ENCODE assay signal across 13 cellular contexts in the genomic region with DNA sequence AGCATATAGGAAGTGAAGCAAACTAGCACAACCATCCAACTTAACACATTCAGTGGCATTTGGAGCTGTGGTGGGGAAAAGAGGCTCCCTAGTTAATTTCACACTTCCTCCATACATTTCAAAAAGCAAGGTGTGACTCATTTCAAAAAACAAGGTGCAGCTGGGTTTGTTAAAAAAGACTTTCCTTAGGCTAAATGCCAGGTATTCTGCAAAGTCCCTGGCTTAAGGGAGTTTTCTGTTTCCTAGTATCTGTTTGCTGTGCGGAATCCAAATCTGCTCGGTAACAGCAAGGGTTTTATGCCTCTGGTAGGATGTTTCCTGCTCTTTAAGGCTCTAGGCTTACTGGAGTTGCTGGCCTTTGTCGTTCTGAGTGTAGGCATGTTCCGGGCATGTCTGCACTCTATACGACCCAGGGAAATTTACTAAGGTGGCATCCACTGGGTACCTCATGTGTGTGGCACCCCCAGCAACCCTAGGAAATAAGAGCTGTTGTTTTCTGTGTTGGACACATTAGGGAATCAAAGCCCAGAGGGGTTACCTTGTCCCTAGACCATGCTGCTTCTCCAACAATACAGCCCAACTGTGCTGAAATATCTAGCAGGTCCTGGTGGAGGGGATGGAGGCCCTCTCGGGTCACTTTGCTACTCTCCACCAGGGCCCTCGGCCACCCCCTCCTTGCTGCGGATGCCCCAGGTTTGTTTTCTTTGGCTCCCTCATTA. TPM values are rescaled to one million over a fixed set of nuclear protein-coding genes. Genes with fewer than 3 reads are reported as not detected.
DNase-seq lines count a peak whose midpoint lies in the region; ATAC-seq, FAIRE-seq and TF ChIP-seq lines count a peak whose summit lies in the region.
"Had no signal": no experiment of that assay in that cellular context is flagged by ENCODE, and none has a peak within 500 bp of the region (broad histone marks: within the 10 kb centered on the region; RNA-seq: fewer than 3 reads in every experiment).

No MANE protein-coding gene starts in this region.

- H4K8ac ChIP-seq in mesenchymal stem cell (ENCODE audit: low read length), result peak overlapping the region; percentile 62

- H3K18ac ChIP-seq in mesenchymal stem cell (ENCODE audit: low read depth in 1 of 2, low read length in 2 of 2), result peak overlapping the region; percentile 14 to 80

- TF ChIP-seq CTCF in HEK293 (tag by site-specific recombination; IDR thresholded peaks at IDR 0.05) (no peak), OCI-LY3 (IDR thresholded peaks at IDR 0.05; ENCODE audit: low read depth, low read length) (no peak)

- no peaks in the 10 kb centered on the region for H4K20me1 ChIP-seq in OCI-LY3 (ENCODE audit: insufficient read depth, low read length)

- H3K9me3 ChIP-seq in HEK293 (ENCODE audit: control insufficient read depth, insufficient read depth, low read depth, low read length) (no peaks in the 10 kb centered on the region), OCI-LY3 (ENCODE audit: insufficient read depth, low read length) (no peaks in the 10 kb centered on the region), mesenchymal stem cell (ENCODE audit: control insufficient read depth, low read length) (no peaks in the 10 kb centered on the region)

- peak overlapping the region; percentile 66 for H3K9ac ChIP-seq in OCI-LY3 (ENCODE audit: low read length)
- H3K9ac ChIP-seq in mesenchymal stem cell (ENCODE audit: low read length), result no peak overlapping the region

- H4K91ac ChIP-seq in mesenchymal stem cell (ENCODE audit: low read length), result no peak overlapping the region

- peak overlapping the region; percentile 65 for H2BK120ac ChIP-seq in mesenchymal stem cell (ENCODE audit: low read depth, low read length)

- no peak overlapping the region for H3K23ac ChIP-seq in mesenchymal stem cell (ENCODE audit: low read length in 2 of 2)

- no peak for DNase-seq in GM18507 (ENCODE audit: extremely low spot score, insufficient read length, low read depth)
- DNase-seq in mesenchymal stem cell, result no peak
- DNase-seq in mucosa of gallbladder (ENCODE audit: low spot score), result no peak
- DNase-seq in Right ventricle myocardium superior, result no peak
- DNase-seq in DMS53 (lab: John Stamatoyannopoulos, UW), result no peak
- DNase-seq in SKM-1 (lab: John Stamatoyannopoulos, UW; ENCODE audit: unreplicated experiment), result no peak
- DNase-seq: NK-92 treated with Interleukin-12 subunit alpha and Interleukin-12 subunit beta, amount 100 ng/mL, for 24 hours; small intestine had no signal

- H3K27me3 ChIP-seq in OCI-LY3 (ENCODE audit: low read depth, low read length) (no peaks in the 10 kb centered on the region), mesenchymal stem cell (ENCODE audit: control insufficient read depth in 1 of 2, insufficient read depth in 1 of 2, low read length in 2 of 2) (no peaks in the 10 kb centered on the region)
- H3K27me3 ChIP-seq: cardiac muscle cell had no signal

- H3K36me3 ChIP-seq in HEK293 (ENCODE audit: control insufficient read depth in 2 of 2, insufficient read depth in 1 of 2, low read length in 2 of 2) (no peaks in the 10 kb centered on the region), OCI-LY3 (replicated peaks; ENCODE audit: low read depth, low read length) (no peaks in the 10 kb centered on the region), mesenchymal stem cell (ENCODE audit: control insufficient read depth in 1 of 2, insufficient read depth in 2 of 2, low read depth in 1 of 2, low read length in 2 of 2) (no peaks in the 10 kb centered on the region)
- H3K36me3 ChIP-seq: cardiac muscle cell had no signal

- no peak overlapping the region for H2BK5ac ChIP-seq in mesenchymal stem cell (ENCODE audit: low read depth, low read length, poor library complexity, severe bottlenecking)

- peak overlapping the region; percentile 24 to 44 for H3K4ac ChIP-seq in mesenchymal stem cell (ENCODE audit: low read depth in 1 of 2, low read length in 2 of 2)

- no peak overlapping the region for H2BK15ac ChIP-seq in mesenchymal stem cell (ENCODE audit: low read depth, poor library complexity, severe bottlenecking)

- WGBS in mesenchymal stem cell, result 69% methylated on average over 8 of the region's 8 CpGs

- H2AFZ ChIP-seq in OCI-LY3 (ENCODE audit: low read depth, low read length), result no peak overlapping the region
- no peak overlapping the region for H2AFZ ChIP-seq in mesenchymal stem cell (ENCODE audit: low read depth, low read length)

- H3K79me2 ChIP-seq in OCI-LY3 (ENCODE audit: low read length), result no peaks in the 10 kb centered on the region

- no peak overlapping the region for H3K4me3 ChIP-seq in HEK293 (ENCODE audit: low read depth, low read length)
- H3K4me3 ChIP-seq in OCI-LY3 (ENCODE audit: low read length), result peak overlapping the region; percentile 38
- no peak overlapping the region for H3K4me3 ChIP-seq in mesenchymal stem cell (ENCODE audit: insufficient read depth in 1 of 2, low read depth in 1 of 2, low read length in 2 of 2)
- H3K4me3 ChIP-seq: cardiac muscle cell, lung had no signal

- peak overlapping the region; percentile 8; the same call in 1 of the 2 replicates for H3K27ac ChIP-seq in HEK293 (ENCODE audit: extremely low read depth, low read depth, low read length)
- peak overlapping the region; percentile 96 for H3K27ac ChIP-seq in OCI-LY3 (ENCODE audit: low read length)
- H3K27ac ChIP-seq in mesenchymal stem cell (ENCODE audit: low read length, poor library complexity, severe bottlenecking), result no peak overlapping the region
- H3K27ac ChIP-seq: cardiac muscle cell had no signal

- peak overlapping the region in 1 of 2 experiments; percentile 25 for H2BK12ac ChIP-seq in mesenchymal stem cell (ENCODE audit: low read length in 2 of 2)

- H3K4me1 ChIP-seq in HEK293 (ENCODE audit: control insufficient read depth, insufficient read depth, low read length) (no peaks in the 10 kb centered on the region), OCI-LY3 (ENCODE audit: low read length) (peaks cover 77% of the 10 kb centered on the region), mesenchymal stem cell (ENCODE audit: control insufficient read depth, insufficient read depth, low read depth, low read length) (peaks cover 4% of the 10 kb centered on the region)

- FAIRE-seq in GM18507 (lab: Jason Lieb, UNC), result peak; percentile 77
- FAIRE-seq: small intestine had no signal

- H3K79me1 ChIP-seq in mesenchymal stem cell (replicated peaks; ENCODE audit: low read length, poor library complexity, severe bottlenecking), result no peaks in the 10 kb centered on the region

- POLR2A ChIA-PET in HEK293 (lab: Yijun Ruan, JAX), result no interaction called here

- CTCF ChIA-PET in HEK293 (lab: Yijun Ruan, JAX), result interaction anchor here (1.0 to 1.4 kb wide), 2 partner anchors 15 to 562 kb away, joined by 3 read pairs; no protein-coding TSS in a partner anchor

- no peak overlapping the region for H2AK5ac ChIP-seq in mesenchymal stem cell (ENCODE audit: low read length, severe bottlenecking)

- H3K4me2 ChIP-seq in OCI-LY3 (ENCODE audit: low read length) (peak overlapping the region; percentile 77), mesenchymal stem cell (ENCODE audit: low read length, poor library complexity, severe bottlenecking) (no peak overlapping the region)

- H3K14ac ChIP-seq in mesenchymal stem cell (ENCODE audit: low read length in 2 of 2), result no peak overlapping the region

- no peak for ATAC-seq in Right ventricle myocardium superior (ENCODE audit: poor library complexity)

- intact Hi-C loops in Right ventricle myocardium superior (cut with DNase I), result no loop called here

TF ChIP-seq in HEK293, 187 proteins besides CTCF, POLR2A, EP300 and RAD21 (continues in another document):
- TF ChIP-seq, protein P1, sequence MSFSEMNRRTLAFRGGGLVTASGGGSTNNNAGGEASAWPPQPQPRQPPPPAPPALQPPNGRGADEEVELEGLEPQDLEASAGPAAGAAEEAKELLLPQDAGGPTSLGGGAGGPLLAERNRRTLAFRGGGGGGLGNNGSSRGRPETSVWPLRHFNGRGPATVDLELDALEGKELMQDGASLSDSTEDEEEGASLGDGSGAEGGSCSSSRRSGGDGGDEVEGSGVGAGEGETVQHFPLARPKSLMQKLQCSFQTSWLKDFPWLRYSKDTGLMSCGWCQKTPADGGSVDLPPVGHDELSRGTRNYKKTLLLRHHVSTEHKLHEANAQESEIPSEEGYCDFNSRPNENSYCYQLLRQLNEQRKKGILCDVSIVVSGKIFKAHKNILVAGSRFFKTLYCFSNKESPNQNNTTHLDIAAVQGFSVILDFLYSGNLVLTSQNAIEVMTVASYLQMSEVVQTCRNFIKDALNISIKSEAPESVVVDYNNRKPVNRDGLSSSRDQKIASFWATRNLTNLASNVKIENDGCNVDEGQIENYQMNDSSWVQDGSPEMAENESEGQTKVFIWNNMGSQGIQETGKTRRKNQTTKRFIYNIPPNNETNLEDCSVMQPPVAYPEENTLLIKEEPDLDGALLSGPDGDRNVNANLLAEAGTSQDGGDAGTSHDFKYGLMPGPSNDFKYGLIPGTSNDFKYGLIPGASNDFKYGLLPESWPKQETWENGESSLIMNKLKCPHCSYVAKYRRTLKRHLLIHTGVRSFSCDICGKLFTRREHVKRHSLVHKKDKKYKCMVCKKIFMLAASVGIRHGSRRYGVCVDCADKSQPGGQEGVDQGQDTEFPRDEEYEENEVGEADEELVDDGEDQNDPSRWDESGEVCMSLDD (tag by site-specific recombination; IDR thresholded peaks at IDR 0.05), result no peak
- TF ChIP-seq OSR2 (tag by site-specific recombination; IDR thresholded peaks at IDR 0.05), result no peak
- TF ChIP-seq ZNF138 (tag by site-specific recombination; IDR thresholded peaks at IDR 0.05; ENCODE audit: borderline replicate concordance), result no peak
- TF ChIP-seq, protein P2, sequence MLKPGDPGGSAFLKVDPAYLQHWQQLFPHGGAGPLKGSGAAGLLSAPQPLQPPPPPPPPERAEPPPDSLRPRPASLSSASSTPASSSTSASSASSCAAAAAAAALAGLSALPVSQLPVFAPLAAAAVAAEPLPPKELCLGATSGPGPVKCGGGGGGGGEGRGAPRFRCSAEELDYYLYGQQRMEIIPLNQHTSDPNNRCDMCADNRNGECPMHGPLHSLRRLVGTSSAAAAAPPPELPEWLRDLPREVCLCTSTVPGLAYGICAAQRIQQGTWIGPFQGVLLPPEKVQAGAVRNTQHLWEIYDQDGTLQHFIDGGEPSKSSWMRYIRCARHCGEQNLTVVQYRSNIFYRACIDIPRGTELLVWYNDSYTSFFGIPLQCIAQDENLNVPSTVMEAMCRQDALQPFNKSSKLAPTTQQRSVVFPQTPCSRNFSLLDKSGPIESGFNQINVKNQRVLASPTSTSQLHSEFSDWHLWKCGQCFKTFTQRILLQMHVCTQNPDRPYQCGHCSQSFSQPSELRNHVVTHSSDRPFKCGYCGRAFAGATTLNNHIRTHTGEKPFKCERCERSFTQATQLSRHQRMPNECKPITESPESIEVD (tag by site-specific recombination; IDR thresholded peaks at IDR 0.05), result no peak
- no peak for TF ChIP-seq ZNF768 (tag by site-specific recombination; IDR thresholded peaks at IDR 0.05)
- TF ChIP-seq ZNF501 (tag by site-specific recombination; IDR thresholded peaks at IDR 0.05), result no peak
- TF ChIP-seq MYNN (tag by site-specific recombination; IDR thresholded peaks at IDR 0.05; ENCODE audit: borderline replicate concordance), result no peak
- TF ChIP-seq ZNF529 (tag by site-specific recombination; IDR thresholded peaks at IDR 0.05; ENCODE audit: insufficient replicate concordance), result no peak

RNA-seq across cellular contexts. Expression of a gene that starts 0.6 kb away (rescaled TPM):
- polyA plus RNA-seq in mesenchymal stem cell (2013, experiment 1 of 2), result not detected
- not detected for polyA plus RNA-seq in mesenchymal stem cell (2013, experiment 2 of 2)
- total RNA-seq in mucosa of gallbladder, result not detected
- total RNA-seq in Right ventricle myocardium superior, result not detected
- total RNA-seq: cardiac muscle cell; lung; T-helper 2 cell treated with Interferon-gamma antibody and Interleukin-4, amounts not matched to agents 100 ng/mL and 5 ng/mL, for 36 hours had no signal
- polyA plus RNA-seq: cardiac muscle cell, lung, small intestine had no signal
